30 cellular contexts compared by ENCODE assay signal in the genomic region with DNA sequence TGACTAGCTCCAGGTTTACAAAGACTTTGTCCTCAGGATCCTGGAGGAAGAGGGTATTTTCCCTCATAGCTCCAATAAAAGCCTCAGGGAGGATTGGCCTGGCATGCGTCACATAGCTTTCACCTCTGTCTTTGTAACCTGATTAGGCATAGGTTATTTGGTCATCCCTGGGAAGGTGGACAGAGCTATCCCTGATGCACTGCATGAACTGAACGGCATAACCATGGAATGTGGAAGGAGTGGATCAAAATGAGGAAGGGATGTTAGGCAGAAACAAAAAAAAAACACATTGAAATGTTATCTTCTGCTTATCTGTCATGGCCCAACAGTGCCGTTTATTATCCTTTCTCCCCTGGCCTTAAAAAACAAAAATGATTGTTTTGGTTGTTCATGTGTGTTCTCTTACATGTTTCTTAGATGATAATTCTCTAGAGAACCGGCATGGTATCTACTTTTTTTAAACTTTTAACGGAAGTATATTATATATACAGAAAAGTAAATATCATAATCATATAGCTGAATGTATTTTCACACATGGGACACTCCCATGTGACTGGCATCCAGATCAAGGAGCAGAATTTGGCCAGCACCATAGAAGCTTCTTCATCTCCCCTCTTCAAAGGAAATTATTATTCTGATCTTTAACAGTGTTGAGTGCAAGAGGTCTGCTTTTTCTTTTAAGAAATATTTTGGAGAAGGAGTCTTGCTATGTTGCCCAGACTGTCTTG.
A peak's percentile ranks its signal among the peaks of the same experiment; 100 is the strongest.
DNase-seq lines count a peak whose midpoint lies in the region; ATAC-seq and TF ChIP-seq lines count a peak whose summit lies in the region.
"Had no signal": no experiment of that assay in that cellular context is flagged by ENCODE, and none has a peak within 500 bp of the region (broad histone marks: within the 10 kb centered on the region; RNA-seq: fewer than 3 reads in every experiment).

No MANE protein-coding gene starts in this region.

- peak in 1 of 2 donors; percentile 37 for DNase-seq in cardiac muscle cell (ENCODE audit: low read depth in 1 of 2, low spot score in 1 of 2)
- DNase-seq in right atrium auricular region (ENCODE audit: low spot score) = no peak
- DNase-seq in hepatocyte (ENCODE audit: low spot score) = peak; percentile 37
- DNase-seq in mucosa of descending colon = peak in 1 of 3 donors; percentile 37
- DNase-seq in OCI-M2 (lab: John Stamatoyannopoulos, UW; ENCODE audit: unreplicated experiment) = no peak
- no peak for DNase-seq in NCI-H526 treated with DMSO at 0.1 percent for 48 hours (lab: John Stamatoyannopoulos, UW)
- no peak for DNase-seq in NCI-H226
- DNase-seq: activated CD4-positive, alpha-beta T cell treated with anti-CD3 and anti-CD28 coated beads for 48 hours; activated gamma-delta T cell treated with Interleukin-2 at 50 U/mL for 16 hours; activated naive CD8-positive, alpha-beta T cell treated with anti-CD3 and anti-CD28 coated beads, Interleukin-2, amount 10 ng/mL, durations not matched to agents 7 days and 5 days; activated T-cell treated with anti-CD3 and anti-CD28 coated beads, Interleukin-2, amount 50 U/mL, for 48 hours; cortex of kidney; effector memory CD8-positive, alpha-beta T cell; glutamatergic neuron; kidney; lower lobe of right lung; MG63; NCI-H345; ovary; stimulated activated naive CD4-positive, alpha-beta T cell treated with Interleukin-2 at 50 U/mL for 16 hours; T1000; WERI-Rb-1 had no signal

- intact Hi-C loops in mucosa of descending colon (cut with DNase I, micrococcal nuclease) = no loop called here

- H3K9me2 ChIP-seq in hepatocyte (replicated peaks; ENCODE audit: insufficient read depth) = no peaks in the 10 kb centered on the region

- no peaks in the 10 kb centered on the region for H3K9me3 ChIP-seq in cardiac muscle cell (ENCODE audit: low read depth)
- no peaks in the 10 kb centered on the region for H3K9me3 ChIP-seq in right atrium auricular region
- no peaks in the 10 kb centered on the region for H3K9me3 ChIP-seq in hepatocyte (ENCODE audit: low read depth)
- no peaks in the 10 kb centered on the region for H3K9me3 ChIP-seq in mucosa of descending colon
- H3K9me3 ChIP-seq: ascending aorta, lower lobe of right lung, ovary, SJSA1, suprapubic skin had no signal

- H3K4me3 ChIP-seq in cardiac muscle cell = no peak overlapping the region
- H3K4me3 ChIP-seq in right atrium auricular region = no peak overlapping the region
- H3K4me3 ChIP-seq in hepatocyte = no peak overlapping the region
- no peak overlapping the region for H3K4me3 ChIP-seq in mucosa of descending colon
- H3K4me3 ChIP-seq: ascending aorta, lower lobe of right lung, MG63, ovary, SJSA1, suprapubic skin had no signal

- H4K20me1 ChIP-seq in hepatocyte (ENCODE audit: insufficient read depth, poor library complexity, severe bottlenecking) = no peaks in the 10 kb centered on the region

- H3K4me1 ChIP-seq in cardiac muscle cell (ENCODE audit: low read depth) (peaks cover 15% of the 10 kb centered on the region), right atrium auricular region (peaks cover 0 to 5% of the 10 kb centered on the region in 2 donors), hepatocyte (ENCODE audit: insufficient read depth) (peaks cover 20% of the 10 kb centered on the region), mucosa of descending colon (ENCODE audit: low read depth) (peaks cover 4% of the 10 kb centered on the region)
- H3K4me1 ChIP-seq: lower lobe of right lung, SJSA1, suprapubic skin had no signal

- peaks cover 40% of the 10 kb centered on the region for H3K79me2 ChIP-seq in hepatocyte

- ATAC-seq in mucosa of descending colon (peak; percentile 97), GM18511 (IDR thresholded peaks at IDR 0.05; ENCODE audit: unreplicated experiment) (no peak)
- ATAC-seq: effector memory CD8-positive, alpha-beta T cell; esophagus mucosa; lower lobe of right lung; natural killer cell treated with Interleukin-12 subunit alpha and Interleukin-12 subunit beta and Interleukin-15 and Interleukin-18, amount 100 ng/mL, for 72 hours had no signal

- WGBS in hepatocyte (ENCODE audit: low lambda C conversion rate, missing lambda C conversion rate) = 47% methylated on average over 5 of the region's 5 CpGs

- no peak overlapping the region for H2AFZ ChIP-seq in hepatocyte

- peak overlapping the region; percentile 8 for H3K4me2 ChIP-seq in hepatocyte
- H3K4me2 ChIP-seq: KMS-11 had no signal

- H3K36me3 ChIP-seq in cardiac muscle cell (no peaks in the 10 kb centered on the region), right atrium auricular region (no peaks in the 10 kb centered on the region), hepatocyte (replicated peaks; ENCODE audit: insufficient read depth, low read depth) (no peaks in the 10 kb centered on the region), mucosa of descending colon (ENCODE audit: low read depth) (no peaks in the 10 kb centered on the region)
- H3K36me3 ChIP-seq: ascending aorta, lower lobe of right lung, ovary, WERI-Rb-1 had no signal

- H3K27ac ChIP-seq in cardiac muscle cell = peak overlapping the region; percentile 4
- no peak overlapping the region for H3K27ac ChIP-seq in right atrium auricular region
- peak overlapping the region; percentile 41 for H3K27ac ChIP-seq in hepatocyte
- H3K27ac ChIP-seq: ascending aorta, KMS-11, lower lobe of right lung, ovary, RWPE1, SJSA1, suprapubic skin, WERI-Rb-1 had no signal

- TF ChIP-seq CTCF in cardiac muscle cell (IDR thresholded peaks at IDR 0.05; ENCODE audit: low read depth, low read length) (no peak), right atrium auricular region (IDR thresholded peaks at IDR 0.05) (no peak), hepatocyte (IDR thresholded peaks at IDR 0.05; ENCODE audit: poor library complexity) (no peak), mucosa of descending colon (IDR thresholded peaks at IDR 0.05) (no peak)

- H3K27me3 ChIP-seq in cardiac muscle cell = no peaks in the 10 kb centered on the region
- no peaks in the 10 kb centered on the region for H3K27me3 ChIP-seq in right atrium auricular region
- H3K27me3 ChIP-seq in hepatocyte = no peaks in the 10 kb centered on the region
- H3K27me3 ChIP-seq: ascending aorta, MG63, ovary, SJSA1, suprapubic skin had no signal

Comparison
In these comparisons a context has a peak if more than half of its experiments do, and no peak if none do; other contexts are left out.
1. H3K27ac ChIP-seq: peak in cardiac muscle cell (single experiment) and hepatocyte (single experiment); none in right atrium auricular region (0 of 2).